8 cellular contexts compared by ENCODE assay signal in genomic region chr3:133578548-133579191, GRCh38. TPM values are rescaled to one million over a fixed set of nuclear protein-coding genes. Genes with fewer than 3 reads are reported as not detected.
DNase-seq lines count a peak whose midpoint lies in the region; ATAC-seq and TF ChIP-seq lines count a peak whose summit lies in the region.

No MANE protein-coding gene starts in this region.

- no peaks in the 10 kb centered on the region for H3K9me2 ChIP-seq in PC-9 (ENCODE audit: insufficient read depth)

- H3K27me3 ChIP-seq in PC-9 (ENCODE audit: insufficient read depth, low read depth) (no peaks in the 10 kb centered on the region), skeletal muscle satellite cell (ENCODE audit: control insufficient read depth, insufficient read depth, low read length) (no peaks in the 10 kb centered on the region), neuronal stem cell (ENCODE audit: control insufficient read depth in 3 of 3, insufficient read depth in 3 of 3, low read depth in 1 of 3, low read length in 3 of 3) (no peaks in the 10 kb centered on the region)

- H3K4me3 ChIP-seq in PC-9 (no peak overlapping the region), skeletal muscle satellite cell (ENCODE audit: low read length) (peak overlapping the region; percentile 41), neuronal stem cell (ENCODE audit: low read length in 2 of 2) (no peak overlapping the region)

- no peak overlapping the region for H2BK12ac ChIP-seq in neuronal stem cell (ENCODE audit: low read length)

- no peak overlapping the region for H4K91ac ChIP-seq in neuronal stem cell (ENCODE audit: low read depth, low read length, poor library complexity)

- no peak overlapping the region for H3K4ac ChIP-seq in neuronal stem cell (ENCODE audit: low read length)

- no peak overlapping the region for H3K18ac ChIP-seq in neuronal stem cell (ENCODE audit: low read length)

- peaks cover 71% of the 10 kb centered on the region for H3K36me3 ChIP-seq in PC-9 (ENCODE audit: low read depth)
- peaks cover 72% of the 10 kb centered on the region for H3K36me3 ChIP-seq in skeletal muscle satellite cell (ENCODE audit: insufficient read depth, low read length)
- H3K36me3 ChIP-seq in neuronal stem cell (replicated peaks in 1 of 2; ENCODE audit: control insufficient read depth in 2 of 2, insufficient read depth in 2 of 2, low read length in 2 of 2), result peaks cover 18 to 83% of the 10 kb centered on the region in 2 donors

- peaks cover 5% of the 10 kb centered on the region for H3K79me1 ChIP-seq in neuronal stem cell (ENCODE audit: low read depth, low read length)

- ATAC-seq in HG02970 (IDR thresholded peaks at IDR 0.05; ENCODE audit: low FRiP score, unreplicated experiment), result no peak

- H3K79me2 ChIP-seq in PC-9 (ENCODE audit: low read depth), result peaks cover 94% of the 10 kb centered on the region

- peak overlapping the region; percentile 6; the same call in 1 of the 2 replicates for H3K4me2 ChIP-seq in PC-9
- H3K4me2 ChIP-seq in skeletal muscle satellite cell (ENCODE audit: low read length), result peak overlapping the region; percentile 63
- H3K4me2 ChIP-seq in neuronal stem cell (ENCODE audit: insufficient read depth, low read length, poor library complexity, severe bottlenecking), result no peak overlapping the region

- H2AFZ ChIP-seq in PC-9 (no peak overlapping the region), neuronal stem cell (ENCODE audit: low read length) (no peak overlapping the region)

- intact Hi-C loops in PC-9 (cut with micrococcal nuclease; ENCODE audit: unreplicated experiment), result loop anchor here (2.0 to 10.0 kb wide), 3 partner anchors 134 to 1444 kb away; partner anchors contain the start of gene SRPRB

- no peak overlapping the region for H3K23ac ChIP-seq in neuronal stem cell (ENCODE audit: low read depth, low read length, poor library complexity)

- H2BK5ac ChIP-seq in neuronal stem cell (ENCODE audit: low read length), result no peak overlapping the region

- H2BK120ac ChIP-seq in neuronal stem cell (ENCODE audit: low read depth, low read length), result no peak overlapping the region

- H3K9me3 ChIP-seq in PC-9 (ENCODE audit: insufficient read depth, low read depth) (no peaks in the 10 kb centered on the region), skeletal muscle satellite cell (replicated peaks; ENCODE audit: low read length) (no peaks in the 10 kb centered on the region), neuronal stem cell (replicated peaks in 1 of 2; ENCODE audit: control insufficient read depth in 2 of 2, insufficient read depth in 1 of 2, low read depth in 1 of 2, low read length in 2 of 2) (no peaks in the 10 kb centered on the region)

- BruUV-seq in PC-9 (replicated peaks; lab: Mats Ljungman, UMichigan), result no TSS peak

- no CpG with 5 or more reads among the region's 1 CpG for WGBS in neuronal stem cell (ENCODE audit: extremely low coverage in 2 of 2, insufficient read length in 2 of 2, insufficient replicate concordance in 1 of 2), 2 donors

- no peak overlapping the region for H2BK15ac ChIP-seq in neuronal stem cell (ENCODE audit: low read length)

- CTCF ChIA-PET in PC-9 (lab: Charles Lee), result interaction anchor here (0.6 kb wide), 1 partner anchor 28 kb away, joined by 5 read pairs; no protein-coding TSS in a partner anchor

- H3K4me1 ChIP-seq in PC-9 (replicated peaks; ENCODE audit: insufficient read depth), result peaks cover 28% of the 10 kb centered on the region
- H3K4me1 ChIP-seq in skeletal muscle satellite cell (ENCODE audit: control insufficient read depth, insufficient read depth, low read length), result peaks cover 22% of the 10 kb centered on the region
- peaks cover 3 to 4% of the 10 kb centered on the region in 2 donors for H3K4me1 ChIP-seq in neuronal stem cell (ENCODE audit: control insufficient read depth in 2 of 2, insufficient read depth in 1 of 2, low read depth in 1 of 2, low read length in 2 of 2)

- POLR2A ChIA-PET in PC-9 (lab: Charles Lee; ENCODE audit: unreplicated experiment), result interaction anchor here (0.6 to 0.7 kb wide), 2 partner anchors 16 to 133 kb away, joined by 3 to 4 read pairs; no protein-coding TSS in a partner anchor

- DNase-seq in PC-9 (peak in 1 of 2 experiments; percentile 61), epithelial cell of prostate (ENCODE audit: low read depth, low spot score) (no peak), neuronal stem cell (ENCODE audit: low spot score) (no peak), NCI-H146 treated with DMSO at 0.1 percent for 48 hours (lab: John Stamatoyannopoulos, UW; ENCODE audit: unreplicated experiment) (no peak)
- DNase-seq in activated CD4-positive, alpha-beta T cell treated with anti-CD3 and anti-CD28 coated beads, Interleukin-2, amount 50 U/mL, for 4 hours, result no peak

- no peak overlapping the region for H2AK5ac ChIP-seq in neuronal stem cell (ENCODE audit: low read depth, low read length)

- H3K9ac ChIP-seq in skeletal muscle satellite cell (ENCODE audit: low read depth, low read length) (no peak overlapping the region), neuronal stem cell (ENCODE audit: low read depth, low read length, poor library complexity) (no peak overlapping the region)

- H3K14ac ChIP-seq in neuronal stem cell (ENCODE audit: low read length), result no peak overlapping the region

- H4K20me1 ChIP-seq in PC-9 (ENCODE audit: insufficient read depth), result peaks cover 64% of the 10 kb centered on the region

- TF ChIP-seq CTCF in GM12873 (IDR thresholded peaks at IDR 0.05; ENCODE audit: insufficient read depth, low read depth, low read length, missing control alignments), result peak; percentile 56
- peak; percentile 75 for TF ChIP-seq CTCF in PC-9 (conservative IDR thresholded peaks at IDR 0.05)

- peaks cover 33% of the 10 kb centered on the region for H3F3A ChIP-seq in PC-9 (ENCODE audit: insufficient read depth, low read depth)

- H3K27ac ChIP-seq in PC-9 (peak overlapping the region; percentile 4; the same call in 1 of the 2 replicates), epithelial cell of prostate (peak overlapping the region; percentile 1), neuronal stem cell (replicated peaks; ENCODE audit: low read length) (no peak overlapping the region)

- H4K8ac ChIP-seq in neuronal stem cell (ENCODE audit: low read depth, low read length), result no peak overlapping the region

RNA-seq across cellular contexts. Expression of gene CDV3, which starts 5.2 kb away (rescaled TPM):
- 178 and 193 TPM in 2 replicates for total RNA-seq in PC-9 (2021)
- 121 and 149 TPM in 2 replicates for total RNA-seq in skeletal muscle satellite cell (2012; rRNA removed)
- polyA plus RNA-seq in neuronal stem cell (2013, experiment 1 of 2), result 150 TPM
- polyA plus RNA-seq in neuronal stem cell (2013, experiment 2 of 2), result 147 TPM
